In the genomic region with DNA sequence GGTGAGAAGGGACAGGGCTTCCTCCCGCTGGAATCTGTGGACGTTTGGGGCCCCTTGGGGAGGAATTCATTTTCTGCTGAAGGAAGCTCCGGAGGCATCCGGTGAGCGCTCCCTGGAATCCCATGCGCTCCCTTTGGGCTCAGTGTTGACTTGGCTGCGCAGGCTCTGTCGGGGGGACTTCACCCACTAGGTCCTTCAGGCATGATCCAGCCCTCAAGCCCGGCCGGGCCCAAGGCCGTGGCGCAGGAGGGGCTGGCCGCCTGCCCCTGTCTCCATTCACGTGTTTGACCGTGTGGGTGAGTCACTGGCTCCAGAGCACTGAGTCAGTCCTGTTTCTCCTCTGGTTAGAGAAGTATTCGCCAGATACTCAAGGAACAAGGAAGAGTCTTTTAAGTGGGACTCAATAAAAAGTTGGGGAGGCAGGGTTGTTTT, we compare ENCODE assay signal across 1 cellular context.
TF ChIP-seq lines count a peak whose summit lies in the region.

No MANE protein-coding gene starts in this region.

TF ChIP-seq in HepG2, 621 proteins besides CTCF, POLR2A, EP300 and RAD21 (continued from another document and continues in another):
- no peak for TF ChIP-seq KLF12 (CRISPR knock-in tag; IDR thresholded peaks at IDR 0.05; ENCODE audit: borderline replicate concordance)
- TF ChIP-seq KDM5A (IDR thresholded peaks at IDR 0.05; ENCODE audit: borderline replicate concordance, low read length): no peak
- TF ChIP-seq ZBTB21 (CRISPR knock-in tag; IDR thresholded peaks at IDR 0.05): no peak
- no peak for TF ChIP-seq SP4 (CRISPR knock-in tag; IDR thresholded peaks at IDR 0.05)
- TF ChIP-seq MBNL3 (CRISPR knock-in tag; conservative IDR thresholded peaks at IDR 0.05): no peak
- TF ChIP-seq, protein P1, sequence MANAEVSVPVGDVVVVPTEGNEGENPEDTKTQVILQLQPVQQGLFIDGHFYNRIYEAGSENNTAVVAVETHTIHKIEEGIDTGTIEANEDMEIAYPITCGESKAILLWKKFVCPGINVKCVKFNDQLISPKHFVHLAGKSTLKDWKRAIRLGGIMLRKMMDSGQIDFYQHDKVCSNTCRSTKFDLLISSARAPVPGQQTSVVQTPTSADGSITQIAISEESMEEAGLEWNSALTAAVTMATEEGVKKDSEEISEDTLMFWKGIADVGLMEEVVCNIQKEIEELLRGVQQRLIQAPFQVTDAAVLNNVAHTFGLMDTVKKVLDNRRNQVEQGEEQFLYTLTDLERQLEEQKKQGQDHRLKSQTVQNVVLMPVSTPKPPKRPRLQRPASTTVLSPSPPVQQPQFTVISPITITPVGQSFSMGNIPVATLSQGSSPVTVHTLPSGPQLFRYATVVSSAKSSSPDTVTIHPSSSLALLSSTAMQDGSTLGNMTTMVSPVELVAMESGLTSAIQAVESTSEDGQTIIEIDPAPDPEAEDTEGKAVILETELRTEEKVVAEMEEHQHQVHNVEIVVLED (CRISPR knock-in tag; IDR thresholded peaks at IDR 0.05; ENCODE audit: borderline replicate concordance): 0 out of 2 replicates have a peak, but pooled peaks have one; percentile 30
- no peak; the same call in 1 of the 2 replicates for TF ChIP-seq AKAP8 (CRISPR knock-in tag; IDR thresholded peaks at IDR 0.05)
- TF ChIP-seq, protein P2, sequence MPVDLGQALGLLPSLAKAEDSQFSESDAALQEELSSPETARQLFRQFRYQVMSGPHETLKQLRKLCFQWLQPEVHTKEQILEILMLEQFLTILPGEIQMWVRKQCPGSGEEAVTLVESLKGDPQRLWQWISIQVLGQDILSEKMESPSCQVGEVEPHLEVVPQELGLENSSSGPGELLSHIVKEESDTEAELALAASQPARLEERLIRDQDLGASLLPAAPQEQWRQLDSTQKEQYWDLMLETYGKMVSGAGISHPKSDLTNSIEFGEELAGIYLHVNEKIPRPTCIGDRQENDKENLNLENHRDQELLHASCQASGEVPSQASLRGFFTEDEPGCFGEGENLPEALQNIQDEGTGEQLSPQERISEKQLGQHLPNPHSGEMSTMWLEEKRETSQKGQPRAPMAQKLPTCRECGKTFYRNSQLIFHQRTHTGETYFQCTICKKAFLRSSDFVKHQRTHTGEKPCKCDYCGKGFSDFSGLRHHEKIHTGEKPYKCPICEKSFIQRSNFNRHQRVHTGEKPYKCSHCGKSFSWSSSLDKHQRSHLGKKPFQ (CRISPR knock-in tag; IDR thresholded peaks at IDR 0.05; ENCODE audit: insufficient replicate concordance): no peak
- TF ChIP-seq HES4 (CRISPR knock-in tag; IDR thresholded peaks at IDR 0.05; ENCODE audit: borderline replicate concordance): no peak
- no peak for TF ChIP-seq RCOR2 (CRISPR knock-in tag; IDR thresholded peaks at IDR 0.05)
- no peak for TF ChIP-seq ZNF292 (CRISPR knock-in tag; IDR thresholded peaks at IDR 0.05; ENCODE audit: borderline replicate concordance, low read depth)
- TF ChIP-seq CAMTA2 (CRISPR knock-in tag; IDR thresholded peaks at IDR 0.05; ENCODE audit: borderline replicate concordance): no peak
- no peak for TF ChIP-seq ZNF766 (CRISPR knock-in tag; IDR thresholded peaks at IDR 0.05; ENCODE audit: borderline replicate concordance)
- TF ChIP-seq ZNF768 (CRISPR knock-in tag; IDR thresholded peaks at IDR 0.05): no peak
- TF ChIP-seq, protein P3, sequence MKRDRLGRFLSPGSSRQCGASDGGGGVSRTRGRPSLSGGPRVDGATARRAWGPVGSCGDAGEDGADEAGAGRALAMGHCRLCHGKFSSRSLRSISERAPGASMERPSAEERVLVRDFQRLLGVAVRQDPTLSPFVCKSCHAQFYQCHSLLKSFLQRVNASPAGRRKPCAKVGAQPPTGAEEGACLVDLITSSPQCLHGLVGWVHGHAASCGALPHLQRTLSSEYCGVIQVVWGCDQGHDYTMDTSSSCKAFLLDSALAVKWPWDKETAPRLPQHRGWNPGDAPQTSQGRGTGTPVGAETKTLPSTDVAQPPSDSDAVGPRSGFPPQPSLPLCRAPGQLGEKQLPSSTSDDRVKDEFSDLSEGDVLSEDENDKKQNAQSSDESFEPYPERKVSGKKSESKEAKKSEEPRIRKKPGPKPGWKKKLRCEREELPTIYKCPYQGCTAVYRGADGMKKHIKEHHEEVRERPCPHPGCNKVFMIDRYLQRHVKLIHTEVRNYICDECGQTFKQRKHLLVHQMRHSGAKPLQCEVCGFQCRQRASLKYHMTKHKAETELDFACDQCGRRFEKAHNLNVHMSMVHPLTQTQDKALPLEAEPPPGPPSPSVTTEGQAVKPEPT (CRISPR knock-in tag; IDR thresholded peaks at IDR 0.05; ENCODE audit: low read depth): no peak
- TF ChIP-seq GATAD1 (CRISPR knock-in tag; IDR thresholded peaks at IDR 0.05): 0 out of 2 replicates have a peak, but pooled peaks have one; percentile 27
- no peak for TF ChIP-seq TOPORS (CRISPR knock-in tag; IDR thresholded peaks at IDR 0.05)
- TF ChIP-seq, protein P4, sequence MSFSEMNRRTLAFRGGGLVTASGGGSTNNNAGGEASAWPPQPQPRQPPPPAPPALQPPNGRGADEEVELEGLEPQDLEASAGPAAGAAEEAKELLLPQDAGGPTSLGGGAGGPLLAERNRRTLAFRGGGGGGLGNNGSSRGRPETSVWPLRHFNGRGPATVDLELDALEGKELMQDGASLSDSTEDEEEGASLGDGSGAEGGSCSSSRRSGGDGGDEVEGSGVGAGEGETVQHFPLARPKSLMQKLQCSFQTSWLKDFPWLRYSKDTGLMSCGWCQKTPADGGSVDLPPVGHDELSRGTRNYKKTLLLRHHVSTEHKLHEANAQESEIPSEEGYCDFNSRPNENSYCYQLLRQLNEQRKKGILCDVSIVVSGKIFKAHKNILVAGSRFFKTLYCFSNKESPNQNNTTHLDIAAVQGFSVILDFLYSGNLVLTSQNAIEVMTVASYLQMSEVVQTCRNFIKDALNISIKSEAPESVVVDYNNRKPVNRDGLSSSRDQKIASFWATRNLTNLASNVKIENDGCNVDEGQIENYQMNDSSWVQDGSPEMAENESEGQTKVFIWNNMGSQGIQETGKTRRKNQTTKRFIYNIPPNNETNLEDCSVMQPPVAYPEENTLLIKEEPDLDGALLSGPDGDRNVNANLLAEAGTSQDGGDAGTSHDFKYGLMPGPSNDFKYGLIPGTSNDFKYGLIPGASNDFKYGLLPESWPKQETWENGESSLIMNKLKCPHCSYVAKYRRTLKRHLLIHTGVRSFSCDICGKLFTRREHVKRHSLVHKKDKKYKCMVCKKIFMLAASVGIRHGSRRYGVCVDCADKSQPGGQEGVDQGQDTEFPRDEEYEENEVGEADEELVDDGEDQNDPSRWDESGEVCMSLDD (CRISPR knock-in tag; IDR thresholded peaks at IDR 0.05; ENCODE audit: borderline replicate concordance): no peak
- TF ChIP-seq ZNF772 (CRISPR knock-in tag; IDR thresholded peaks at IDR 0.05): peak; percentile 59; the same call in 1 of the 2 replicates
- no peak for TF ChIP-seq IRX3 (CRISPR knock-in tag; IDR thresholded peaks at IDR 0.05; ENCODE audit: borderline replicate concordance, low read depth)
- no peak for TF ChIP-seq RFX3 (CRISPR knock-in tag; IDR thresholded peaks at IDR 0.05)
- TF ChIP-seq, protein P5, sequence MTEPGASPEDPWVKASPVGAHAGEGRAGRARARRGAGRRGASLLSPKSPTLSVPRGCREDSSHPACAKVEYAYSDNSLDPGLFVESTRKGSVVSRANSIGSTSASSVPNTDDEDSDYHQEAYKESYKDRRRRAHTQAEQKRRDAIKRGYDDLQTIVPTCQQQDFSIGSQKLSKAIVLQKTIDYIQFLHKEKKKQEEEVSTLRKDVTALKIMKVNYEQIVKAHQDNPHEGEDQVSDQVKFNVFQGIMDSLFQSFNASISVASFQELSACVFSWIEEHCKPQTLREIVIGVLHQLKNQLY (CRISPR knock-in tag; IDR thresholded peaks at IDR 0.05): peak; percentile 74
- TF ChIP-seq, protein P6, sequence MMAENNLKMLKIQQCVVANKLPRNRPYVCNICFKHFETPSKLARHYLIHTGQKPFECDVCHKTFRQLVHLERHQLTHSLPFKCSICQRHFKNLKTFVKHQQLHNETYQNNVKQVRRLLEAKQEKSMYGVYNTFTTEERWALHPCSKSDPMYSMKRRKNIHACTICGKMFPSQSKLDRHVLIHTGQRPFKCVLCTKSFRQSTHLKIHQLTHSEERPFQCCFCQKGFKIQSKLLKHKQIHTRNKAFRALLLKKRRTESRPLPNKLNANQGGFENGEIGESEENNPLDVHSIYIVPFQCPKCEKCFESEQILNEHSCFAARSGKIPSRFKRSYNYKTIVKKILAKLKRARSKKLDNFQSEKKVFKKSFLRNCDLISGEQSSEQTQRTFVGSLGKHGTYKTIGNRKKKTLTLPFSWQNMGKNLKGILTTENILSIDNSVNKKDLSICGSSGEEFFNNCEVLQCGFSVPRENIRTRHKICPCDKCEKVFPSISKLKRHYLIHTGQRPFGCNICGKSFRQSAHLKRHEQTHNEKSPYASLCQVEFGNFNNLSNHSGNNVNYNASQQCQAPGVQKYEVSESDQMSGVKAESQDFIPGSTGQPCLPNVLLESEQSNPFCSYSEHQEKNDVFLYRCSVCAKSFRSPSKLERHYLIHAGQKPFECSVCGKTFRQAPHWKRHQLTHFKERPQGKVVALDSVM (CRISPR knock-in tag; IDR thresholded peaks at IDR 0.05): peak; percentile 6; the same call in 1 of the 2 replicates
- no peak for TF ChIP-seq MAFG (CRISPR knock-in tag; IDR thresholded peaks at IDR 0.05)
- TF ChIP-seq RXRB (CRISPR knock-in tag; IDR thresholded peaks at IDR 0.05; ENCODE audit: borderline replicate concordance): peak; percentile 36; the same call in 1 of the 2 replicates
- TF ChIP-seq, protein P7, sequence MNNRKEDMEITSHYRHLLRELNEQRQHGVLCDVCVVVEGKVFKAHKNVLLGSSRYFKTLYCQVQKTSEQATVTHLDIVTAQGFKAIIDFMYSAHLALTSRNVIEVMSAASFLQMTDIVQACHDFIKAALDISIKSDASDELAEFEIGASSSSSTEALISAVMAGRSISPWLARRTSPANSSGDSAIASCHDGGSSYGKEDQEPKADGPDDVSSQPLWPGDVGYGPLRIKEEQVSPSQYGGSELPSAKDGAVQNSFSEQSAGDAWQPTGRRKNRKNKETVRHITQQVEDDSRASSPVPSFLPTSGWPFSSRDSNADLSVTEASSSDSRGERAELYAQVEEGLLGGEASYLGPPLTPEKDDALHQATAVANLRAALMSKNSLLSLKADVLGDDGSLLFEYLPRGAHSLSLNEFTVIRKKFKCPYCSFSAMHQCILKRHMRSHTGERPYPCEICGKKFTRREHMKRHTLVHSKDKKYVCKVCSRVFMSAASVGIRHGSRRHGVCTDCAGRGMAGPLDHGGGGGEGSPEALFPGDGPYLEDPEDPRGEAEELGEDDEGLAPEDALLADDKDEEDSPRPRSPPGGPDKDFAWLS (CRISPR knock-in tag; IDR thresholded peaks at IDR 0.05; ENCODE audit: borderline replicate concordance): no peak
- no peak for TF ChIP-seq MEIS1 (CRISPR knock-in tag; IDR thresholded peaks at IDR 0.05; ENCODE audit: borderline replicate concordance)
- 0 out of 2 replicates have a peak, but pooled peaks have one; percentile 22 for TF ChIP-seq TOE1 (CRISPR knock-in tag; IDR thresholded peaks at IDR 0.05)
- TF ChIP-seq HOXA3 (CRISPR knock-in tag; IDR thresholded peaks at IDR 0.05): peak; percentile 12; the same call in 1 of the 2 replicates
- TF ChIP-seq, protein P8, sequence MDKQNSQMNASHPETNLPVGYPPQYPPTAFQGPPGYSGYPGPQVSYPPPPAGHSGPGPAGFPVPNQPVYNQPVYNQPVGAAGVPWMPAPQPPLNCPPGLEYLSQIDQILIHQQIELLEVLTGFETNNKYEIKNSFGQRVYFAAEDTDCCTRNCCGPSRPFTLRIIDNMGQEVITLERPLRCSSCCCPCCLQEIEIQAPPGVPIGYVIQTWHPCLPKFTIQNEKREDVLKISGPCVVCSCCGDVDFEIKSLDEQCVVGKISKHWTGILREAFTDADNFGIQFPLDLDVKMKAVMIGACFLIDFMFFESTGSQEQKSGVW (CRISPR knock-in tag; IDR thresholded peaks at IDR 0.05; ENCODE audit: borderline replicate concordance): no peak
- 0 out of 2 replicates have a peak, but pooled peaks have one; percentile 71 for TF ChIP-seq GLI4 (CRISPR knock-in tag; IDR thresholded peaks at IDR 0.05; ENCODE audit: borderline replicate concordance)
- TF ChIP-seq ZNF33B (CRISPR knock-in tag; IDR thresholded peaks at IDR 0.05): 0 out of 2 replicates have a peak, but pooled peaks have one; percentile 49
- TF ChIP-seq FOXA1 (IDR thresholded peaks at IDR 0.05): no peak
- TF ChIP-seq FOXA1 (CRISPR knock-in tag; IDR thresholded peaks at IDR 0.05): peak; percentile 42
- TF ChIP-seq HOXA5 (CRISPR knock-in tag; IDR thresholded peaks at IDR 0.05): no peak
- TF ChIP-seq MEF2D (CRISPR knock-in tag; IDR thresholded peaks at IDR 0.05): no peak; the same call in 1 of the 2 replicates
- no peak for TF ChIP-seq ZNF619 (CRISPR knock-in tag; IDR thresholded peaks at IDR 0.05)
- no peak for TF ChIP-seq ZNF180 (CRISPR knock-in tag; IDR thresholded peaks at IDR 0.05; ENCODE audit: borderline replicate concordance, low read depth)
- no peak for TF ChIP-seq NFYB (CRISPR knock-in tag; IDR thresholded peaks at IDR 0.05)
- TF ChIP-seq, protein P9, sequence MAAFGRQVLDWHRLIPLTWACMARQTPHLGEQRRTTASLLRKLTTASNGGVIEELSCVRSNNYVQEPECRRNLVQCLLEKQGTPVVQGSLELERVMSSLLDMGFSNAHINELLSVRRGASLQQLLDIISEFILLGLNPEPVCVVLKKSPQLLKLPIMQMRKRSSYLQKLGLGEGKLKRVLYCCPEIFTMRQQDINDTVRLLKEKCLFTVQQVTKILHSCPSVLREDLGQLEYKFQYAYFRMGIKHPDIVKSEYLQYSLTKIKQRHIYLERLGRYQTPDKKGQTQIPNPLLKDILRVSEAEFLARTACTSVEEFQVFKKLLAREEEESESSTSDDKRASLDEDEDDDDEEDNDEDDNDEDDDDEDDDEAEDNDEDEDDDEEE (CRISPR knock-in tag; IDR thresholded peaks at IDR 0.05): no peak
- no peak for TF ChIP-seq ZNF460 (CRISPR knock-in tag; IDR thresholded peaks at IDR 0.05; ENCODE audit: borderline replicate concordance)
- TF ChIP-seq KLF9 (CRISPR knock-in tag; IDR thresholded peaks at IDR 0.05; ENCODE audit: low read depth): no peak
- no peak for TF ChIP-seq ELF1 (CRISPR knock-in tag; IDR thresholded peaks at IDR 0.05)
- TF ChIP-seq SRF (IDR thresholded peaks at IDR 0.05; ENCODE audit: low read depth, low read length): no peak
- TF ChIP-seq ZNF530 (CRISPR knock-in tag; IDR thresholded peaks at IDR 0.05; ENCODE audit: low read depth): no peak
- no peak for TF ChIP-seq ZNF251 (CRISPR knock-in tag; IDR thresholded peaks at IDR 0.05)
- TF ChIP-seq ZNF333 (CRISPR knock-in tag; IDR thresholded peaks at IDR 0.05; ENCODE audit: borderline replicate concordance): no peak
- no peak for TF ChIP-seq TAF15 (IDR thresholded peaks at IDR 0.05; ENCODE audit: low read depth, low read length, poor library complexity, severe bottlenecking)
- TF ChIP-seq GATAD2A (CRISPR knock-in tag; IDR thresholded peaks at IDR 0.05): peak; percentile 65; the same call in 1 of the 2 replicates
- TF ChIP-seq ZNF563 (CRISPR knock-in tag; IDR thresholded peaks at IDR 0.05): no peak
- TF ChIP-seq, protein P10, sequence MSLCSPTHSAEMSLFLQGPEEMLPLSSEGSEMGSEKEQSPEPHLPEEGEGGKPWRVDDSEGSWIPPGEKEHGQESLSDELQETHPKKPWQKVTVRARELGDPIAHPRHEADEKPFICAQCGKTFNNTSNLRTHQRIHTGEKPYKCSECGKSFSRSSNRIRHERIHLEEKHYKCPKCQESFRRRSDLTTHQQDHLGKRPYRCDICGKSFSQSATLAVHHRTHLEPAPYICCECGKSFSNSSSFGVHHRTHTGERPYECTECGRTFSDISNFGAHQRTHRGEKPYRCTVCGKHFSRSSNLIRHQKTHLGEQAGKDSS (CRISPR knock-in tag; IDR thresholded peaks at IDR 0.05; ENCODE audit: borderline replicate concordance, low read depth): no peak
- no peak for TF ChIP-seq ATF1 (CRISPR knock-in tag; IDR thresholded peaks at IDR 0.05)
- TF ChIP-seq SRSF9 (IDR thresholded peaks at IDR 0.05; ENCODE audit: borderline replicate concordance, insufficient read depth, low read depth, low read length, poor library complexity, severe bottlenecking): no peak
- no peak for TF ChIP-seq ZNF713 (CRISPR knock-in tag; IDR thresholded peaks at IDR 0.05)
- TF ChIP-seq FIP1L1 (IDR thresholded peaks at IDR 0.05; ENCODE audit: borderline replicate concordance, insufficient read depth, low read depth, low read length): no peak
